Comparison of ENCODE assay signal across 1 cellular context in the genomic region with DNA sequence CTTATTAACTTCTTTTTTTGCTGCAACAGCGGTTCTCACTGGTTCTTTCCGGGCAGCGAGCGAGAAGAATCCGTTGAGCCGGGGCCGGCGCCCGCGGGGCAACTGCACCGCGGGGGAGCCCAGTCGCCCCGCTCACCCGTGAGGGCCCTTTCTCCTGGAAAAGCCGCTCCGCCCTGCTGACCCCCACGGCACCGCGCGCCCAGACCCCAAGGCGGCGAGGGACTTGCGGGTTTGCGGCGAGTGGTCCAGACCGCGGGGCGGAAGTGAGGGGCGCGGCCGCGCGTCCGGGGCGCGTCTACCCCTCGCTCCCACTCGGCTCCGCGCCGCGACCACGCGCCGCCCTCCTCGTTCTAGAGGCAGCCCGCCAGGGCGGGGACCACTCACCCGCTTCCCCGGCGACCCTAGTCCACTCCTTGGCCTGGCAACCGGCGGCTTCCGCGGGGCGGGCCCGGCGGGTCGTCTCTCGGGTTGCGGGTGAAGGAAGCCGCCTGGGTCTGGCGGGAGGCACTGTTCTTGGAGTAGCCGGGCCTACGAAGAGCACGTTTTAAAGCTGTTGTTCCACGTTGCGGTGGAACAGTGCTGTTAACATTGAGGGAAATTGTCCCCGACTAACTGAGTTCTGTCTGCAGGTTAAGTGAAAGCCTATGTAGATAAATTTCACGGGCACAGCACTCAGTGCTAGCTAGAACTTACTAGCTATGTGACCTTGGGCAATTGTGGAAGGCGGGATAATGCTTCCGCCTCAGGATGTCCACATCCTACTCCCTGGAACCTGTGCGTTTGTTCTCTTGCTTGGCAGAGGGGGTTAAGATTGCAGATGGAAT.
TF ChIP-seq lines count a peak whose summit lies in the region.

NEK3 (minus strand) TSS at position 439 of the 824 bp plus-strand sequence. CDS start 3,406 bp downstream, outside the sequence.

TF ChIP-seq in HepG2, 621 proteins besides CTCF, POLR2A, EP300 and RAD21 (continued from another document and continues in another):
- TF ChIP-seq, protein P1, sequence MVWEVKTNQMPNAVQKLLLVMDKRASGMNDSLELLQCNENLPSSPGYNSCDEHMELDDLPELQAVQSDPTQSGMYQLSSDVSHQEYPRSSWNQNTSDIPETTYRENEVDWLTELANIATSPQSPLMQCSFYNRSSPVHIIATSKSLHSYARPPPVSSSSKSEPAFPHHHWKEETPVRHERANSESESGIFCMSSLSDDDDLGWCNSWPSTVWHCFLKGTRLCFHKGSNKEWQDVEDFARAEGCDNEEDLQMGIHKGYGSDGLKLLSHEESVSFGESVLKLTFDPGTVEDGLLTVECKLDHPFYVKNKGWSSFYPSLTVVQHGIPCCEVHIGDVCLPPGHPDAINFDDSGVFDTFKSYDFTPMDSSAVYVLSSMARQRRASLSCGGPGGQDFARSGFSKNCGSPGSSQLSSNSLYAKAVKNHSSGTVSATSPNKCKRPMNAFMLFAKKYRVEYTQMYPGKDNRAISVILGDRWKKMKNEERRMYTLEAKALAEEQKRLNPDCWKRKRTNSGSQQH (CRISPR knock-in tag; IDR thresholded peaks at IDR 0.05; ENCODE audit: low read depth): 0 out of 2 replicates have a peak, but pooled peaks have one; percentile 24
- TF ChIP-seq ZNF136 (CRISPR knock-in tag; IDR thresholded peaks at IDR 0.05; ENCODE audit: low read depth) (peak; percentile 77; the same call in 1 of the 2 replicates), FOXJ3 (CRISPR knock-in tag; IDR thresholded peaks at IDR 0.05; ENCODE audit: borderline replicate concordance) (peak; percentile 18; the same call in 1 of the 2 replicates), ZNF607 (CRISPR knock-in tag; IDR thresholded peaks at IDR 0.05; ENCODE audit: borderline replicate concordance) (peak; percentile 88), JUND (CRISPR knock-in tag; IDR thresholded peaks at IDR 0.05) (peak; percentile 10; the same call in 1 of the 2 replicates), ZNF552 (CRISPR knock-in tag; IDR thresholded peaks at IDR 0.05; ENCODE audit: borderline replicate concordance) (peak; percentile 88), ZNF143 (CRISPR knock-in tag; IDR thresholded peaks at IDR 0.05) (0 out of 2 replicates have a peak, but pooled peaks have one; percentile 17), BRF2 (CRISPR knock-in tag; IDR thresholded peaks at IDR 0.05) (peak; percentile 68; the same call in 1 of the 2 replicates), CCAR2 (optimal IDR thresholded peaks at IDR 0.05; ENCODE audit: low read depth, low read length) (no peak), ZNF615 (CRISPR knock-in tag; IDR thresholded peaks at IDR 0.05; ENCODE audit: borderline replicate concordance) (peak; percentile 69; the same call in 1 of the 2 replicates), KLF15 (CRISPR knock-in tag; IDR thresholded peaks at IDR 0.05; ENCODE audit: borderline replicate concordance) (peak; percentile 88; the same call in 1 of the 2 replicates), HES4 (CRISPR knock-in tag; IDR thresholded peaks at IDR 0.05; ENCODE audit: borderline replicate concordance) (peak; percentile 89), TCF7 (IDR thresholded peaks at IDR 0.05; ENCODE audit: low read depth) (no peak), NFYC (CRISPR knock-in tag; IDR thresholded peaks at IDR 0.05) (0 out of 2 replicates have a peak, but pooled peaks have one; percentile 24), ONECUT2 (CRISPR knock-in tag; IDR thresholded peaks at IDR 0.05) (0 out of 2 replicates have a peak, but pooled peaks have one; percentile 19), SAFB2 (CRISPR knock-in tag; IDR thresholded peaks at IDR 0.05; ENCODE audit: borderline replicate concordance, low read depth) (peak; percentile 47; the same call in 1 of the 2 replicates), ZNF7 (CRISPR knock-in tag; IDR thresholded peaks at IDR 0.05) (no peak; the same call in 1 of the 2 replicates), KLF9 (CRISPR knock-in tag; IDR thresholded peaks at IDR 0.05; ENCODE audit: low read depth) (no peak), ZNF547 (CRISPR knock-in tag; IDR thresholded peaks at IDR 0.05) (peak; percentile 94), HOXD1 (CRISPR knock-in tag; IDR thresholded peaks at IDR 0.05) (peak; percentile 77; the same call in 1 of the 2 replicates), AGO2 (optimal IDR thresholded peaks at IDR 0.05; ENCODE audit: low read depth, low read length) (peak; percentile 98), FOXO1 (CRISPR knock-in tag; IDR thresholded peaks at IDR 0.05) (peak; percentile 8), ZBTB1 (CRISPR knock-in tag; IDR thresholded peaks at IDR 0.05; ENCODE audit: borderline replicate concordance) (no peak; the same call in 1 of the 2 replicates), ELK4 (CRISPR knock-in tag; IDR thresholded peaks at IDR 0.05; ENCODE audit: borderline replicate concordance) (peak; percentile 82; the same call in 1 of the 2 replicates), ZNF703 (CRISPR knock-in tag; IDR thresholded peaks at IDR 0.05; ENCODE audit: borderline replicate concordance) (peak; percentile 89; the same call in 1 of the 2 replicates), PCBP1 (IDR thresholded peaks at IDR 0.05; ENCODE audit: borderline replicate concordance, low read depth, low read length) (no peak), NR0B2 (CRISPR knock-in tag; IDR thresholded peaks at IDR 0.05) (peak; percentile 32; the same call in 1 of the 2 replicates), ZNF484 (CRISPR knock-in tag; IDR thresholded peaks at IDR 0.05; ENCODE audit: borderline replicate concordance, low read depth) (no peak), KDM4B (CRISPR knock-in tag; IDR thresholded peaks at IDR 0.05) (peak; percentile 57; the same call in 1 of the 2 replicates), CEBPB (IDR thresholded peaks at IDR 0.05; ENCODE audit: borderline replicate concordance, low read depth, low read length) (no peak; the same call in 1 of the 2 replicates), ZNF839 (CRISPR knock-in tag; IDR thresholded peaks at IDR 0.05; ENCODE audit: borderline replicate concordance) (no peak), ZFY (CRISPR knock-in tag; IDR thresholded peaks at IDR 0.05) (peak; percentile 80), FIP1L1 (IDR thresholded peaks at IDR 0.05; ENCODE audit: borderline replicate concordance, insufficient read depth, low read depth, low read length) (0 out of 2 replicates have a peak, but pooled peaks have one; percentile 63), GATAD1 (CRISPR knock-in tag; IDR thresholded peaks at IDR 0.05) (no peak), ZNF556 (CRISPR knock-in tag; IDR thresholded peaks at IDR 0.05; ENCODE audit: borderline replicate concordance) (peak; percentile 76; the same call in 1 of the 2 replicates), MAF1 (CRISPR knock-in tag; IDR thresholded peaks at IDR 0.05; ENCODE audit: borderline replicate concordance) (peak; percentile 68; the same call in 1 of the 2 replicates)
- TF ChIP-seq, protein P2, sequence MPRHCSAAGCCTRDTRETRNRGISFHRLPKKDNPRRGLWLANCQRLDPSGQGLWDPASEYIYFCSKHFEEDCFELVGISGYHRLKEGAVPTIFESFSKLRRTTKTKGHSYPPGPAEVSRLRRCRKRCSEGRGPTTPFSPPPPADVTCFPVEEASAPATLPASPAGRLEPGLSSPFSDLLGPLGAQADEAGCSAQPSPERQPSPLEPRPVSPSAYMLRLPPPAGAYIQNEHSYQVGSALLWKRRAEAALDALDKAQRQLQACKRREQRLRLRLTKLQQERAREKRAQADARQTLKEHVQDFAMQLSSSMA (CRISPR knock-in tag; IDR thresholded peaks at IDR 0.05): peak; percentile 37; the same call in 1 of the 2 replicates
- TF ChIP-seq, protein P3, sequence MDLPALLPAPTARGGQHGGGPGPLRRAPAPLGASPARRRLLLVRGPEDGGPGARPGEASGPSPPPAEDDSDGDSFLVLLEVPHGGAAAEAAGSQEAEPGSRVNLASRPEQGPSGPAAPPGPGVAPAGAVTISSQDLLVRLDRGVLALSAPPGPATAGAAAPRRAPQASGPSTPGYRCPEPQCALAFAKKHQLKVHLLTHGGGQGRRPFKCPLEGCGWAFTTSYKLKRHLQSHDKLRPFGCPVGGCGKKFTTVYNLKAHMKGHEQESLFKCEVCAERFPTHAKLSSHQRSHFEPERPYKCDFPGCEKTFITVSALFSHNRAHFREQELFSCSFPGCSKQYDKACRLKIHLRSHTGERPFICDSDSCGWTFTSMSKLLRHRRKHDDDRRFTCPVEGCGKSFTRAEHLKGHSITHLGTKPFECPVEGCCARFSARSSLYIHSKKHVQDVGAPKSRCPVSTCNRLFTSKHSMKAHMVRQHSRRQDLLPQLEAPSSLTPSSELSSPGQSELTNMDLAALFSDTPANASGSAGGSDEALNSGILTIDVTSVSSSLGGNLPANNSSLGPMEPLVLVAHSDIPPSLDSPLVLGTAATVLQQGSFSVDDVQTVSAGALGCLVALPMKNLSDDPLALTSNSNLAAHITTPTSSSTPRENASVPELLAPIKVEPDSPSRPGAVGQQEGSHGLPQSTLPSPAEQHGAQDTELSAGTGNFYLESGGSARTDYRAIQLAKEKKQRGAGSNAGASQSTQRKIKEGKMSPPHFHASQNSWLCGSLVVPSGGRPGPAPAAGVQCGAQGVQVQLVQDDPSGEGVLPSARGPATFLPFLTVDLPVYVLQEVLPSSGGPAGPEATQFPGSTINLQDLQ (CRISPR knock-in tag; IDR thresholded peaks at IDR 0.05): peak; percentile 88; the same call in 1 of the 2 replicates
- TF ChIP-seq, protein P4, sequence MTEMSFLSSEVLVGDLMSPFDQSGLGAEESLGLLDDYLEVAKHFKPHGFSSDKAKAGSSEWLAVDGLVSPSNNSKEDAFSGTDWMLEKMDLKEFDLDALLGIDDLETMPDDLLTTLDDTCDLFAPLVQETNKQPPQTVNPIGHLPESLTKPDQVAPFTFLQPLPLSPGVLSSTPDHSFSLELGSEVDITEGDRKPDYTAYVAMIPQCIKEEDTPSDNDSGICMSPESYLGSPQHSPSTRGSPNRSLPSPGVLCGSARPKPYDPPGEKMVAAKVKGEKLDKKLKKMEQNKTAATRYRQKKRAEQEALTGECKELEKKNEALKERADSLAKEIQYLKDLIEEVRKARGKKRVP (CRISPR knock-in tag; IDR thresholded peaks at IDR 0.05): peak in 1 of 2 experiments; percentile 46; a peak in 2 of 4 replicates
- TF ChIP-seq, protein P5, sequence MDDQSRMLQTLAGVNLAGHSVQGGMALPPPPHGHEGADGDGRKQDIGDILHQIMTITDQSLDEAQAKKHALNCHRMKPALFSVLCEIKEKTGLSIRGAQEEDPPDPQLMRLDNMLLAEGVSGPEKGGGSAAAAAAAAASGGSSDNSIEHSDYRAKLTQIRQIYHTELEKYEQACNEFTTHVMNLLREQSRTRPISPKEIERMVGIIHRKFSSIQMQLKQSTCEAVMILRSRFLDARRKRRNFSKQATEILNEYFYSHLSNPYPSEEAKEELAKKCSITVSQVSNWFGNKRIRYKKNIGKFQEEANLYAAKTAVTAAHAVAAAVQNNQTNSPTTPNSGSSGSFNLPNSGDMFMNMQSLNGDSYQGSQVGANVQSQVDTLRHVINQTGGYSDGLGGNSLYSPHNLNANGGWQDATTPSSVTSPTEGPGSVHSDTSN (CRISPR knock-in tag; IDR thresholded peaks at IDR 0.05; ENCODE audit: borderline replicate concordance): peak; percentile 65; the same call in 1 of the 2 replicates
- TF ChIP-seq, protein P6, sequence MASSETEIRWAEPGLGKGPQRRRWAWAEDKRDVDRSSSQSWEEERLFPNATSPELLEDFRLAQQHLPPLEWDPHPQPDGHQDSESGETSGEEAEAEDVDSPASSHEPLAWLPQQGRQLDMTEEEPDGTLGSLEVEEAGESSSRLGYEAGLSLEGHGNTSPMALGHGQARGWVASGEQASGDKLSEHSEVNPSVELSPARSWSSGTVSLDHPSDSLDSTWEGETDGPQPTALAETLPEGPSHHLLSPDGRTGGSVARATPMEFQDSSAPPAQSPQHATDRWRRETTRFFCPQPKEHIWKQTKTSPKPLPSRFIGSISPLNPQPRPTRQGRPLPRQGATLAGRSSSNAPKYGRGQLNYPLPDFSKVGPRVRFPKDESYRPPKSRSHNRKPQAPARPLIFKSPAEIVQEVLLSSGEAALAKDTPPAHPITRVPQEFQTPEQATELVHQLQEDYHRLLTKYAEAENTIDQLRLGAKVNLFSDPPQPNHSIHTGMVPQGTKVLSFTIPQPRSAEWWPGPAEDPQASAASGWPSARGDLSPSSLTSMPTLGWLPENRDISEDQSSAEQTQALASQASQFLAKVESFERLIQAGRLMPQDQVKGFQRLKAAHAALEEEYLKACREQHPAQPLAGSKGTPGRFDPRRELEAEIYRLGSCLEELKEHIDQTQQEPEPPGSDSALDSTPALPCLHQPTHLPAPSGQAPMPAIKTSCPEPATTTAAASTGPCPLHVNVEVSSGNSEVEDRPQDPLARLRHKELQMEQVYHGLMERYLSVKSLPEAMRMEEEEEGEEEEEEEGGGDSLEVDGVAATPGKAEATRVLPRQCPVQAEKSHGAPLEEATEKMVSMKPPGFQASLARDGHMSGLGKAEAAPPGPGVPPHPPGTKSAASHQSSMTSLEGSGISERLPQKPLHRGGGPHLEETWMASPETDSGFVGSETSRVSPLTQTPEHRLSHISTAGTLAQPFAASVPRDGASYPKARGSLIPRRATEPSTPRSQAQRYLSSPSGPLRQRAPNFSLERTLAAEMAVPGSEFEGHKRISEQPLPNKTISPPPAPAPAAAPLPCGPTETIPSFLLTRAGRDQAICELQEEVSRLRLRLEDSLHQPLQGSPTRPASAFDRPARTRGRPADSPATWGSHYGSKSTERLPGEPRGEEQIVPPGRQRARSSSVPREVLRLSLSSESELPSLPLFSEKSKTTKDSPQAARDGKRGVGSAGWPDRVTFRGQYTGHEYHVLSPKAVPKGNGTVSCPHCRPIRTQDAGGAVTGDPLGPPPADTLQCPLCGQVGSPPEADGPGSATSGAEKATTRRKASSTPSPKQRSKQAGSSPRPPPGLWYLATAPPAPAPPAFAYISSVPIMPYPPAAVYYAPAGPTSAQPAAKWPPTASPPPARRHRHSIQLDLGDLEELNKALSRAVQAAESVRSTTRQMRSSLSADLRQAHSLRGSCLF (CRISPR knock-in tag; IDR thresholded peaks at IDR 0.05; ENCODE audit: borderline replicate concordance): peak; percentile 77; the same call in 1 of the 2 replicates
